Comparison of ENCODE assay signal across 9 cellular contexts in the genomic region with DNA sequence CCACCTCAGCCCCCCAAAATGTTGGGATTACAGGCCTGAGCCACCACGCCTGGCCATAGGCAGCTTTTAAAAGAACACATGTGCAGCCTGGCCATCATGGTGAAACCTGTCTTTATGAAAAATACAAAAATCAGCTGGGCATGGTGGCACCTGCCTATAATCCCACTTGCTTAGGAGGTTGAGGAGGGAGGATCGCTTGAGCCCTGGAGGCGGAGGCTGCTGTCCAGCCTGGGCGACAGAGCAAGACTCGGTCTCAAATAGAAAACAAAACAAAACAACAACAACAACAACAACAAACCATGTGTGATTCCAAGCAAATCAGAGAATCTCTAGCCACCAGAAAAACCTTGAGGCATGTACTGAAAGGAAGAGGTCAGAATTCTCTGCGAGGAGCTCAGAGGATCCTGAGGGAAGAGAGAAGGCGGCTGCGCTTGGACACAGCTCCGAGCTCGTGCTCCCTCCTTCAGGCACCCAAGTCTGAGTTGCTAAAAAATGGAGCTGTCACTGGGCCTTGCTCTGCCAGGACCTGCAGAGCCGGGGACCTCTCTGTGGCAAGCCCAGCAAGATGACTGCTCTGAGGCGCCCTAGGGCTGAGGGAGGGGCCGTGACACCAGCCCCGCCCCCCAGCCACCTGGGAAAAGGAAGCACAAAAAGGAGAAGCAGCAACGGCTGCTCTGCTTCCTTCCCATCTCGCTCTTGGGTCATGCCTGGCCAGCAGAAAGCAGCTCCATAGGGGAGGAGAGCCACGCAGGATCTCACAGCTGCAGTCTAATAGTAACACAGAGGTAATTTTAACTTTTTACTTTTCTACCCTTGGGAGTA. TPM values are rescaled to one million over a fixed set of nuclear protein-coding genes. Genes with fewer than 3 reads are reported as not detected.
DNase-seq lines count a peak whose midpoint lies in the region; ATAC-seq and TF ChIP-seq lines count a peak whose summit lies in the region.
"Had no signal": no experiment of that assay in that cellular context is flagged by ENCODE, and none has a peak within 500 bp of the region (broad histone marks: within the 10 kb centered on the region; RNA-seq: fewer than 3 reads in every experiment).

A gene (plus strand): TSS at position 677 of the 822 bp plus-strand sequence. CDS start 1,941 bp downstream, outside the sequence.

- no peak within 1 kb of the TSS for H3K27ac ChIP-seq in RWPE2 (ENCODE audit: poor library complexity, severe bottlenecking)
- H3K27ac ChIP-seq in left lung, result peak within 1 kb of the TSS; percentile 16 to 80
- H3K27ac ChIP-seq: SK-N-MC had no signal

- H3K27ac Mint-ChIP-seq in activated naive CD4-positive, alpha-beta T cell treated with anti-CD3 and anti-CD28 coated beads, Interleukin-2, amount 50 U/mL, for 72 hours, result peak within 1 kb of the TSS; percentile 56 to 84

- H3K36me3 ChIP-seq in RWPE2 (ENCODE audit: low read depth) (no peaks in the 10 kb centered on the region), left lung (peaks cover 0 to 7% of the 10 kb centered on the region in 2 donors)

- H3K9me3 ChIP-seq in RWPE2 (ENCODE audit: severe bottlenecking), result no peaks in the 10 kb centered on the region
- no peaks in the 10 kb centered on the region for H3K9me3 ChIP-seq in left lung

- no peaks in the 10 kb centered on the region for H3K27me3 ChIP-seq in RWPE2 (ENCODE audit: insufficient read depth, poor library complexity, severe bottlenecking)
- no peaks in the 10 kb centered on the region for H3K27me3 ChIP-seq in left lung

- intact Hi-C loops in left lung (cut with DNase I), result no loop called here

- H3K9me3 Mint-ChIP-seq in activated naive CD4-positive, alpha-beta T cell treated with anti-CD3 and anti-CD28 coated beads, Interleukin-2, amount 50 U/mL, for 72 hours, result no peaks in the 10 kb centered on the region

- peak; percentile 79 for ATAC-seq in GM18870 (IDR thresholded peaks at IDR 0.05; ENCODE audit: unreplicated experiment)
- peak; percentile 91 for ATAC-seq in HG02981 (IDR thresholded peaks at IDR 0.05; ENCODE audit: unreplicated experiment)
- ATAC-seq in RWPE2 (ENCODE audit: low read depth), result peak; percentile 56; the same call in 2 of the 3 replicates
- ATAC-seq in activated naive CD4-positive, alpha-beta T cell treated with anti-CD3 and anti-CD28 coated beads, Interleukin-2, amount 50 U/mL, for 72 hours, result peak; percentile 91 to 94
- peak; percentile 78 for ATAC-seq in left lung

- DNase-seq in RWPE2 (ENCODE audit: low spot score) (no peak), left lung (peak; percentile 87 to 94), NCI-H774 (lab: John Stamatoyannopoulos, UW) (no peak), DMS53 (lab: John Stamatoyannopoulos, UW) (no peak)
- DNase-seq in activated naive CD4-positive, alpha-beta T cell treated with anti-CD3 and anti-CD28 coated beads, Interleukin-2, amount 50 U/mL, for 72 hours (ENCODE audit: low spot score in 2 of 2), result peak; percentile 72 to 73
- DNase-seq in stimulated activated CD8-positive, alpha-beta memory T cell treated with anti-CD3 and anti-CD28 coated beads, Interleukin-4, amount 100 ng/mL, for 24 hours (ENCODE audit: low read depth), result peak; percentile 53

- no peaks in the 10 kb centered on the region for H3K4me1 ChIP-seq in RWPE2 (ENCODE audit: insufficient read depth, poor library complexity, severe bottlenecking)
- H3K4me1 ChIP-seq in left lung, result peaks cover 0 to 65% of the 10 kb centered on the region in 2 donors

- TF ChIP-seq CTCF in RWPE2 (IDR thresholded peaks at IDR 0.05; ENCODE audit: poor library complexity, severe bottlenecking) (no peak), left lung (IDR thresholded peaks at IDR 0.05) (no peak)

- H3K4me3 ChIP-seq in RWPE2 (ENCODE audit: severe bottlenecking) (no peak within 1 kb of the TSS), left lung (peak within 1 kb of the TSS in 1 of 2 donors; percentile 55)
- H3K4me3 ChIP-seq: SK-N-MC had no signal

- H3K36me3 Mint-ChIP-seq in activated naive CD4-positive, alpha-beta T cell treated with anti-CD3 and anti-CD28 coated beads, Interleukin-2, amount 50 U/mL, for 72 hours, result peaks cover 5% of the 10 kb centered on the region in 2 donors

RNA-seq across cellular contexts. Expression of the gene that starts here (rescaled TPM):
- total RNA-seq in activated naive CD4-positive, alpha-beta T cell treated with anti-CD3 and anti-CD28 coated beads, Interleukin-2, amount 50 U/mL, for 72 hours, result 1 to 10 TPM; 1.5 to 1.6 TPM
- total RNA-seq in left lung, result 1 to 10 TPM; 2.2 to 7.6 TPM

Comparison
In these comparisons a context has a peak if more than half of its experiments do, and no peak if none do; other contexts are left out.
1. DNase-seq: peak in activated naive CD4-positive, alpha-beta T cell treated with anti-CD3 and anti-CD28 coated beads, Interleukin-2, amount 50 U/mL, for 72 hours (2 of 2), left lung (2 of 2) and stimulated activated CD8-positive, alpha-beta memory T cell treated with anti-CD3 and anti-CD28 coated beads, Interleukin-4, amount 100 ng/mL, for 24 hours (single experiment); none in RWPE2 (single experiment), NCI-H774 (single experiment) and DMS53 (single experiment).
2. Peak in every context shown above with its lines, with median percentiles within 50 percentile points of each other: ATAC-seq.